ENCODE assay signal across 8 cellular contexts in the genomic region with DNA sequence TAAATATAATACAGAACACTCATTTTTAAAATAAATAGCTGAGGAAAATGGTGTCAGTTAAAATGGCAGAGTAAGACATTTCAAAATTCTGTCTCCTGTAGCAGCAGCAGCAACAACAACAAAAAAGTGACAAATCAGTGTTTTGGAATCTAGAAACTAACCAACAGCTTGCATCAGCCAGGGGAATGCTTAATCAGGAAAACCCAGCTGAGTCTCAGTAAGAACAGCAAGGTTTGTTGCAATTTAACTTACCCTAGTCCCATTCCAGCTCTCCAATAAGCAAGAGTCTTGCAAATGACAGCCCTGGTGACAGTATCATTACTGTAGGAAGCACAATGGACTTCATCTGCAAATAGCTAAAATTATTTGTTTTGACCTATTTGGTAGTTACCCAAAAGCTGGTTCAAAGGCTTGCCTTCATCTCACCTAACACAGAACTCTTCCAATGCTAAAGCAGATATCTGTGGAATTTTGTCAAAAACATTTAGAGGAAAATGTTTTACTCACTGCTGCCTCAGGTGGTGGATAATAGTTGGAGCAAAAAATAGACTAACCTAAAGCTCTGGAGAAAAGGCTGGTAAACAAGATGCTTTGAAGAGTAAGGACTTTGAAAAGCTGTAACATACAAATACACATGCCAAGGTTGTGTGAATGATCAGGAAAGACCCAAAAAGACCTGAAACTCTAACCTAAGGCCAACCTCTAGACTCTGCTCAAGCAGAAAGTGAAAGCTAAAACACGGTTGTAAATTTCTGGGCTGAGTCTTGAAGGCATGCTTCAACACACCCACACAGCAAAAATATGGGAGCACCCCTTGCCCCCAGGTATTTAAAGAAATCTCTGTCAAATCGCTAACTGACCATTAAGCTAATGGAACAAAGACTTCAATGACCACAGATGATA. TPM values are rescaled to one million over a fixed set of nuclear protein-coding genes. Genes with fewer than 3 reads are reported as not detected.
DNase-seq lines count a peak whose midpoint lies in the region; ATAC-seq and TF ChIP-seq lines count a peak whose summit lies in the region.

No MANE protein-coding gene starts in this region.

- H3K4me2 ChIP-seq in mesendoderm (ENCODE audit: low read length): no peak overlapping the region

- H3K4me3 ChIP-seq in mesendoderm (ENCODE audit: low read length) (no peak overlapping the region), right atrium auricular region (no peak overlapping the region)

- H3K4ac ChIP-seq in mesendoderm (ENCODE audit: low read depth, low read length): no peak overlapping the region

- DNase-seq in GM13976 (ENCODE audit: low spot score): no peak
- DNase-seq in HCEC 1CT: peak; percentile 70
- DNase-seq in RPMI7951 (ENCODE audit: low read depth): peak; percentile 54
- DNase-seq in mesendoderm: peak; percentile 52
- DNase-seq in A172 (ENCODE audit: low spot score): no peak
- no peak for DNase-seq in stimulated activated naive CD8-positive, alpha-beta T cell treated with anti-CD3 and anti-CD28 coated beads, Interleukin-15, Interleukin-2, amounts not matched to agents 100 U/mL and 50 U/mL, for 24 hours
- no peak for DNase-seq in NOMO-1 treated with dmso at 0.1 percent for 144 hours (lab: John Stamatoyannopoulos, UW; ENCODE audit: unreplicated experiment)
- DNase-seq in right atrium auricular region (ENCODE audit: low spot score): no peak

- no peak overlapping the region for H2BK5ac ChIP-seq in mesendoderm (ENCODE audit: low read length)

- ATAC-seq in stimulated activated naive CD8-positive, alpha-beta T cell treated with anti-CD3 and anti-CD28 coated beads, Interleukin-15, Interleukin-2, amounts not matched to agents 100 U/mL and 50 U/mL, for 24 hours: no peak

- H3K9ac ChIP-seq in mesendoderm (ENCODE audit: low read length): no peak overlapping the region

- no peak overlapping the region for H3K18ac ChIP-seq in mesendoderm (ENCODE audit: low read length)

- in situ Hi-C loops in GM13976 (cut with MboI; ENCODE audit: low sequenced_read_pairs, unreplicated experiment): no loop called here

- TF ChIP-seq CTCF in GM13976 (IDR thresholded peaks at IDR 0.05; ENCODE audit: borderline replicate concordance, control extremely low read depth, extremely low read depth, insufficient read depth, missing control alignments) (peak; percentile 21), right atrium auricular region (IDR thresholded peaks at IDR 0.05) (peak in 1 of 2 donors; percentile 27)

- H3K9me3 ChIP-seq in right atrium auricular region: peaks cover 0 to 7% of the 10 kb centered on the region in 2 donors

- H4K8ac ChIP-seq in mesendoderm (ENCODE audit: low read depth, low read length): no peak overlapping the region

- H3K4me1 ChIP-seq in mesendoderm (ENCODE audit: control insufficient read depth, low read depth, low read length): no peaks in the 10 kb centered on the region
- H3K4me1 ChIP-seq in right atrium auricular region: no peaks in the 10 kb centered on the region

- no peak overlapping the region for H3K27ac ChIP-seq in mesendoderm (ENCODE audit: low read depth, low read length)
- no peak overlapping the region for H3K27ac ChIP-seq in right atrium auricular region

- H3K79me1 ChIP-seq in mesendoderm (ENCODE audit: low read length): no peaks in the 10 kb centered on the region

- H3K27me3 ChIP-seq in mesendoderm (ENCODE audit: insufficient read depth, low read length, poor library complexity): no peaks in the 10 kb centered on the region
- no peaks in the 10 kb centered on the region for H3K27me3 ChIP-seq in right atrium auricular region

- no peak overlapping the region for H2AK5ac ChIP-seq in mesendoderm (ENCODE audit: low read length)

- H3K79me2 ChIP-seq in mesendoderm (ENCODE audit: control insufficient read depth, insufficient read depth, low read length): no peaks in the 10 kb centered on the region

- H2BK120ac ChIP-seq in mesendoderm (ENCODE audit: low read depth, low read length): no peak overlapping the region

- no peaks in the 10 kb centered on the region for H3K36me3 ChIP-seq in mesendoderm (ENCODE audit: control insufficient read depth, insufficient read depth, low read length)
- no peaks in the 10 kb centered on the region for H3K36me3 ChIP-seq in right atrium auricular region

- no peak overlapping the region for H2BK15ac ChIP-seq in mesendoderm (replicated peaks; ENCODE audit: low read depth)

- H3K56ac ChIP-seq in mesendoderm (ENCODE audit: low read length): no peak overlapping the region

- H4K5ac ChIP-seq in mesendoderm (ENCODE audit: low read length): no peak overlapping the region

- WGBS in mesendoderm (ENCODE audit: extremely low coverage, insufficient coverage, low lambda C conversion rate): no CpG with 5 or more reads among the region's 2 CpGs

- no peak overlapping the region for H3K23ac ChIP-seq in mesendoderm (ENCODE audit: low read length)

RNA-seq across cellular contexts. Expression of a gene that starts 9.9 kb away (rescaled TPM):
- total RNA-seq in RPMI7951 (2014; rRNA removed; shearing (Covaris generic)): 20.7 and 31.0 TPM in 2 replicates
- 3.6 TPM for polyA plus RNA-seq in mesendoderm (2013, experiment 1 of 2)
- polyA plus RNA-seq in mesendoderm (2013, experiment 2 of 2): 3.5 TPM
- 6.1 and 8.2 TPM in 2 replicates for total RNA-seq in A172 (2014; rRNA removed; shearing (Covaris generic))
- total RNA-seq in right atrium auricular region: 1 to 10 TPM; 1.8 to 5.7 TPM

Comparison
In these comparisons a context has a peak if more than half of its experiments do, and no peak if none do; other contexts are left out.
1. DNase-seq: peak in HCEC 1CT (single experiment), RPMI7951 (single experiment) and mesendoderm (single experiment); none in GM13976 (single experiment), A172 (single experiment), stimulated activated naive CD8-positive, alpha-beta T cell treated with anti-CD3 and anti-CD28 coated beads, Interleukin-15, Interleukin-2, amounts not matched to agents 100 U/mL and 50 U/mL, for 24 hours (single experiment), NOMO-1 treated with dmso at 0.1 percent for 144 hours (single experiment) and right atrium auricular region (single experiment).